In the genomic region with DNA sequence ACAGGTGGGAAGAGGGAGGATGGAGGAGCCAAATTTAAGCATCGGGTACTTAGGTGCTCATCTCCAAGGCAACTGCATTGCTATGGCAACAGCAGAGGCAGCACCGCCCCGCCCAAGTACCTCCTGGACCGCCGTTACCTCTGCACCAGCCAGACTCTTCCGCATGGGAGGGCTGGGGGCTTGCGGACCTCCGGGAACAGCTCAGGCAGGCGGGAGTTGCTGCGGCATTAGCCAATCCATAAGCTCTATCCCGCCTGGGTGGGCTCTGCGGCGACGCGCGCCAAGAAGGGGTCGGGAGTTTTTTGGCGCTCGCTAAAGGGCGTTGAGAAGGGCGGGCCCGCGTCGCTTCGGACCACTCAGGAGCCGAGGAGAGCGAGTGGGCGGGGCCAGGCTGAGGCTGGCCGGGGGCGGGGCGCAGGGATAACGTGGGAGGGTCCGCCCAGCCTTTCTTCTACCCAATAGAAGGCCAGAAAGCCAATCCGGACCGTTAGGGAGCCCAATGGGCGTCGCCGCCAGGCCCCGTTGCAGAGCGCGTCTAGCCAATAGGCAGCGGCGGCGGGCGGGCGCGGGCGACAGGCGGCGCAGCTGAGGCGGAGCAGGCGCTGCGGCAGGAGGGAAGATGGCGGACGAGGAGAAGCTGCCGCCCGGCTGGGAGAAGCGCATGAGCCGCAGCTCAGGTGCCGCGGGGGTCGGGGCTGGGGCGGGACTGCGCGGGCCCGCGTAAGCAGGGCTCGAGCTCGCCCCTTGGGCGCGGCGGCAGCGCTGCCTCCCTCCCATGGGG, we compare ENCODE assay signal across 8 cellular contexts. TPM values are rescaled to one million over a fixed set of nuclear protein-coding genes. Genes with fewer than 3 reads are reported as not detected.
DNase-seq lines count a peak whose midpoint lies in the region; ATAC-seq and TF ChIP-seq lines count a peak whose summit lies in the region.

A gene (plus strand): TSS at position 593 of the 781 bp plus-strand sequence. CDS start 27 bp downstream, at position 620.

- H3K4me1 ChIP-seq in left ventricle myocardium inferior (peaks cover 48% of the 10 kb centered on the region), prostate gland (replicated peaks) (peaks cover 12% of the 10 kb centered on the region), urinary bladder (ENCODE audit: insufficient read depth) (no peaks in the 10 kb centered on the region)

- DNase-seq in NCI-H1694 treated with DMSO at 0.1 percent for 48 hours (lab: John Stamatoyannopoulos, UW) (peak; percentile 96), T-helper 17 cell (peak; percentile 98 to 99 (median 99)), amygdala (lab: John Stamatoyannopoulos, UW) (peak; percentile 67 to 99 (median 96)), left ventricle myocardium inferior (peak; percentile 99), prostate gland (ENCODE audit: low spot score) (peak; percentile 99)

- H3K36me3 ChIP-seq in left ventricle myocardium inferior (peaks cover 27% of the 10 kb centered on the region), prostate gland (peaks cover 0 to 4% of the 10 kb centered on the region in 2 donors), urinary bladder (ENCODE audit: insufficient read depth) (no peaks in the 10 kb centered on the region)

- peak within 1 kb of the TSS; percentile 79 for H3K27ac ChIP-seq in left ventricle myocardium inferior (replicated peaks)
- peak within 1 kb of the TSS; percentile 72 for H3K27ac ChIP-seq in prostate gland
- H3K27ac ChIP-seq in urinary bladder (ENCODE audit: low read depth), result no peak within 1 kb of the TSS

- H3K4me3 Mint-ChIP-seq in T-helper 17 cell, result peak within 1 kb of the TSS; percentile 90

- peak; percentile 97 for ATAC-seq in HG02885 (IDR thresholded peaks at IDR 0.05; ENCODE audit: poor library complexity, unreplicated experiment)
- ATAC-seq in T-helper 17 cell, result peak; percentile 96

- intact Hi-C loops in left ventricle myocardium inferior (cut with micrococcal nuclease) (no loop called here), prostate gland (cut with DNase I) (no loop called here)

- H3K27me3 ChIP-seq in left ventricle myocardium inferior (ENCODE audit: low read depth), result no peaks in the 10 kb centered on the region
- no peaks in the 10 kb centered on the region for H3K27me3 ChIP-seq in prostate gland (replicated peaks; ENCODE audit: insufficient read depth)

- H3K27ac Mint-ChIP-seq in T-helper 17 cell, result peak within 1 kb of the TSS; percentile 90

- H3K36me3 Mint-ChIP-seq in T-helper 17 cell (ENCODE audit: low read depth), result no peaks in the 10 kb centered on the region

- H3K9me3 ChIP-seq in T-helper 17 cell (ENCODE audit: control insufficient read depth, low read length, poor library complexity, severe bottlenecking), result no peaks in the 10 kb centered on the region
- H3K9me3 ChIP-seq in left ventricle myocardium inferior (replicated peaks), result no peaks in the 10 kb centered on the region
- H3K9me3 ChIP-seq in prostate gland, result no peaks in the 10 kb centered on the region

- TF ChIP-seq CTCF in left ventricle myocardium inferior (IDR thresholded peaks at IDR 0.05; ENCODE audit: borderline replicate concordance) (peak; percentile 79), prostate gland (IDR thresholded peaks at IDR 0.05) (peak; percentile 44 to 93 (median 75))

- H3K4me3 ChIP-seq in left ventricle myocardium inferior (peak within 1 kb of the TSS; percentile 94), prostate gland (peak within 1 kb of the TSS; percentile 78 to 92), urinary bladder (ENCODE audit: low read depth, low read length) (peak within 1 kb of the TSS; percentile 84)

- under 1% methylated on average over 55 of the region's 73 CpGs for WGBS in prostate gland
- under 1% methylated on average over 73 of the region's 73 CpGs for WGBS in urinary bladder

- H3K27me3 Mint-ChIP-seq in T-helper 17 cell, result no peaks in the 10 kb centered on the region

- TF ChIP-seq POLR2A in GM15510 (IDR thresholded peaks at IDR 0.05; ENCODE audit: borderline replicate concordance, extremely low read depth, insufficient read length) (peak; percentile 68), prostate gland (IDR thresholded peaks at IDR 0.05) (no peak)

- peaks cover 9% of the 10 kb centered on the region for H3K4me1 Mint-ChIP-seq in T-helper 17 cell

RNA-seq across cellular contexts. Expression of the gene that starts here (rescaled TPM):
- 10 to 100 TPM; 42.3 to 55.2 TPM for total RNA-seq in T-helper 17 cell
- total RNA-seq in left ventricle myocardium inferior, result 98.4 TPM
- 100 to 1,000 TPM; 167 to 202 TPM for total RNA-seq in prostate gland
- total RNA-seq in urinary bladder, result 42.3 TPM
- polyA plus RNA-seq in urinary bladder, result 160 TPM
